In genomic region chr14:93160353-93160801, GRCh38 we compare ENCODE assay signal across 1 cellular context.
TF ChIP-seq lines count a peak whose summit lies in the region.

No MANE protein-coding gene starts in this region.

TF ChIP-seq in K562, 482 proteins besides CTCF, POLR2A, EP300 and RAD21:
- TF ChIP-seq EHMT2 (IDR thresholded peaks at IDR 0.05) (no peak), POLR2AphosphoS5 (IDR thresholded peaks at IDR 0.05; ENCODE audit: control insufficient read depth, insufficient read depth, low read depth, low read length) (no peak), CBFA2T3 (IDR thresholded peaks at IDR 0.05) (no peak), VEZF1 (CRISPR knock-in tag; IDR thresholded peaks at IDR 0.05) (0 out of 2 replicates have a peak, but pooled peaks have one; percentile 33), ZNF75A (CRISPR knock-in tag; IDR thresholded peaks at IDR 0.05) (no peak), RB1 (IDR thresholded peaks at IDR 0.05; ENCODE audit: low read depth) (peak; percentile 61; the same call in 1 of the 2 replicates), GATAD2A (IDR thresholded peaks at IDR 0.05) (no peak), E2F6 (IDR thresholded peaks at IDR 0.05; ENCODE audit: borderline replicate concordance in 1 of 2, extremely low read depth in 1 of 2, insufficient read depth in 1 of 2, insufficient read length in 1 of 2, low read depth in 1 of 2, low read length in 1 of 2, poor library complexity in 1 of 2, severe bottlenecking in 1 of 2) (peak in 1 of 2 experiments; percentile 77), HMG20B (CRISPR knock-in tag; IDR thresholded peaks at IDR 0.05) (no peak)
